ENCODE assay signal across 15 cellular contexts in the genomic region with DNA sequence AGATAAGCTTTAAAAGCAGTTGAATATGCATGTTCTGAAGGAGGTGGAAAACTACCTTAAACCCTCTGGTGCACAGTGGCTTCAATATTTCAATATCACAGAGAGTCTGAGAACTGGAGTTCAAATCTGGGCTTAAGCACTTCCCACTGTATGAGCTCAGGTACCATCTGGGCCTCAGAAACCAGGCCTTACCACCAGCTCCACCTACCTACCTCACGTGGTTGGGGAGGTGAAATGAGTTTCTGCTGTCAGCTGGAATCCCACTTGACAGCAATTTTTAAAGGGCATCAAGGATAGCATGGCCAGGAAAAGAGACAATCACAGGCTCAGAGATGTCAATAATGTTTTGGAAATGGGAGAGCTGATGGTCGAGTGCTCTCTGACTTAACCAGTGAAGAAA.
"Had no signal": no experiment of that assay in that cellular context is flagged by ENCODE, and none has a peak within 500 bp of the region (broad histone marks: within the 10 kb centered on the region; RNA-seq: fewer than 3 reads in every experiment).

No MANE protein-coding gene starts in this region.

- H3K9me3 Mint-ChIP-seq: T-helper 1 cell treated with Interleukin-12 subunit alpha and Interleukin-12 subunit beta and Interleukin-4 antibody, amounts not matched to agents 30 μg/mL and 1 μg/mL, for 36 hours had no signal

- H3K27me3 ChIP-seq: transverse colon, vagina had no signal

- FAIRE-seq: endometrium had no signal

- H3K27ac Mint-ChIP-seq: activated CD8-positive, alpha-beta T cell treated with anti-CD3 and anti-CD28 coated beads, Interleukin-2, amount 10 ng/mL, durations not matched to agents 7 days and 5 days; WTC11 had no signal

- H3K4me3 Mint-ChIP-seq: activated CD8-positive, alpha-beta T cell treated with anti-CD3 and anti-CD28 coated beads, Interleukin-2, amount 10 ng/mL, durations not matched to agents 7 days and 5 days; T-helper 1 cell treated with Interleukin-12 subunit alpha and Interleukin-12 subunit beta and Interleukin-4 antibody, amounts not matched to agents 30 μg/mL and 1 μg/mL, for 36 hours; WTC11 had no signal

- H3K4me3 ChIP-seq: lower lobe of right lung, transverse colon, vagina had no signal

- ATAC-seq: activated CD8-positive, alpha-beta T cell treated with anti-CD3 and anti-CD28 coated beads, Interleukin-2, amount 10 ng/mL, durations not matched to agents 7 days and 5 days; WTC11 had no signal

- H3K27ac ChIP-seq: transverse colon, vagina had no signal

- H3K9me3 ChIP-seq: lower lobe of right lung, transverse colon, vagina had no signal

- DNase-seq: activated CD4-positive, alpha-beta T cell treated with anti-CD3 and anti-CD28 coated beads for 48 hours; activated naive CD4-positive, alpha-beta T cell; anterior cingulate cortex; lower lobe of right lung; midbrain; stimulated activated CD4-positive, alpha-beta T cell treated with anti-CD3 and anti-CD28 coated beads, Interleukin-15, amount 100 ng/mL, for 24 hours; stimulated activated CD4-positive, alpha-beta T cell treated with anti-CD3 and anti-CD28 coated beads, Interleukin-4, amount 100 ng/mL, for 1 hour; stimulated activated naive CD4-positive, alpha-beta T cell; substantia nigra; transverse colon had no signal
